ENCODE assay signal across 10 cellular contexts in genomic region chr16:12901204-12901596, GRCh38. TPM values are rescaled to one million over a fixed set of nuclear protein-coding genes. Genes with fewer than 3 reads are reported as not detected.
DNase-seq lines count a peak whose midpoint lies in the region; TF ChIP-seq lines count a peak whose summit lies in the region.
"Had no signal": no experiment of that assay in that cellular context is flagged by ENCODE, and none has a peak within 500 bp of the region (broad histone marks: within the 10 kb centered on the region; RNA-seq: fewer than 3 reads in every experiment).

No MANE protein-coding gene starts in this region.

- H4K20me1 ChIP-seq in BLaER1: peaks cover 51% of the 10 kb centered on the region

- H3K27me3 ChIP-seq in BLaER1: peaks cover 85% of the 10 kb centered on the region
- H3K27me3 ChIP-seq in breast epithelium: peaks cover 0 to 58% of the 10 kb centered on the region in 2 donors

- peak; percentile 28 to 34 for DNase-seq in NCI-H1930 (lab: John Stamatoyannopoulos, UW)
- DNase-seq in breast epithelium (ENCODE audit: low spot score in 2 of 2): no peak
- DNase-seq in AML-193 (lab: John Stamatoyannopoulos, UW): no peak
- DNase-seq in HT-29 (ENCODE audit: low spot score): no peak
- no peak for DNase-seq in activated CD8-positive, alpha-beta memory T cell treated with anti-CD3 and anti-CD28 coated beads for 24 hours
- DNase-seq in HCEC 1CT: no peak
- DNase-seq: KG1, SHP77 had no signal

- no peak for TF ChIP-seq POLR2A in breast epithelium (IDR thresholded peaks at IDR 0.05)

- H3K9me3 ChIP-seq in BLaER1 (no peaks in the 10 kb centered on the region), breast epithelium (no peaks in the 10 kb centered on the region), mesodermal cell (ENCODE audit: control insufficient read depth, low read length) (no peaks in the 10 kb centered on the region)

- no peak overlapping the region for H3K9ac ChIP-seq in BLaER1

- H3K4me1 ChIP-seq in BLaER1 (peaks cover 29% of the 10 kb centered on the region), breast epithelium (peaks cover 0 to 6% of the 10 kb centered on the region in 2 donors), mesodermal cell (ENCODE audit: control insufficient read depth, insufficient read depth, low read length, poor library complexity, severe bottlenecking) (peaks cover 3% of the 10 kb centered on the region)

- peak overlapping the region; percentile 95 for H3K4me2 ChIP-seq in BLaER1

- intact Hi-C loops in breast epithelium (cut with DNase I; ENCODE audit: low total_unique reads): no loop called here

- 0 to 1% methylated on average over 9 to 15 of the region's 34 CpGs for WGBS in mesodermal cell (ENCODE audit: insufficient coverage in 2 of 2), 2 experiments

- H3K36me3 ChIP-seq in BLaER1: no peaks in the 10 kb centered on the region
- H3K36me3 ChIP-seq in breast epithelium: no peaks in the 10 kb centered on the region
- H3K36me3 ChIP-seq in mesodermal cell (ENCODE audit: control insufficient read depth, insufficient read depth, low read length): no peaks in the 10 kb centered on the region

- H3K4me3 ChIP-seq in BLaER1 (no peak overlapping the region), breast epithelium (peak overlapping the region in 2 of 3 donors; percentile 43 to 63), mesodermal cell (ENCODE audit: extremely low read depth, insufficient read depth, low read length, poor library complexity, severe bottlenecking) (peak overlapping the region; percentile 56)

- no peak overlapping the region for H3K27ac ChIP-seq in BLaER1
- no peak overlapping the region for H3K27ac ChIP-seq in breast epithelium
- H3K27ac ChIP-seq in mesodermal cell (ENCODE audit: low read depth, low read length, severe bottlenecking): no peak overlapping the region

- no peak for TF ChIP-seq CTCF in breast epithelium (IDR thresholded peaks at IDR 0.05)

RNA-seq across cellular contexts. Expression of gene SHISA9, which starts 0.2 kb away (rescaled TPM):
- total RNA-seq in breast epithelium: 1 to 10 TPM in 1 of 3 donors, under 1 TPM in 1, not detected in 1; 0.33 to 4.1 TPM
- 1.3 TPM for polyA plus RNA-seq in mesodermal cell (2013, experiment 1 of 2)
- polyA plus RNA-seq in mesodermal cell (2013, experiment 2 of 2): 0.91 TPM
- total RNA-seq in HT-29 (2014; rRNA removed; shearing (Covaris generic)): 0.03 and 0.08 TPM in 2 replicates

Comparison
In these comparisons a context has a peak if more than half of its experiments do, and no peak if none do; other contexts are left out.
1. DNase-seq: peak in NCI-H1930 (2 of 2); none in breast epithelium (0 of 2), AML-193 (0 of 2), HT-29 (single experiment), activated CD8-positive, alpha-beta memory T cell treated with anti-CD3 and anti-CD28 coated beads for 24 hours (single experiment) and HCEC 1CT (single experiment).